20 cellular contexts compared by ENCODE assay signal in genomic region chr4:120589787-120590186, GRCh38.
"Had no signal": no experiment of that assay in that cellular context is flagged by ENCODE, and none has a peak within 500 bp of the region (broad histone marks: within the 10 kb centered on the region; RNA-seq: fewer than 3 reads in every experiment).

No MANE protein-coding gene starts in this region.

- H3K4me1 Mint-ChIP-seq: IgD-negative memory B cell, T-cell had no signal

- H3K27ac Mint-ChIP-seq: IgD-negative memory B cell, T-cell had no signal

- ATAC-seq: T-cell had no signal

- DNase-seq: KBM-7, NCI-H1092, NCI-H1105 treated with DMSO at 0.1 percent for 48 hours, NCI-H1417 treated with DMSO at 0.1 percent for 48 hours, NCI-H146, NCI-H1694 treated with DMSO at 0.1 percent for 48 hours, NCI-H1930, NCI-H2081, NCI-H2107, NCI-H2227 treated with DMSO at 0.1 percent for 48 hours, NCI-H524, NCI-H526 treated with DMSO at 0.1 percent for 48 hours, NCI-H748 treated with DMSO at 0.1 percent for 48 hours, SHP77, SK-N-SH, SW 1271, T-cell had no signal

- H3K27me3 Mint-ChIP-seq: IgD-negative memory B cell had no signal

- H3K4me2 ChIP-seq: SK-N-SH had no signal

- H3K4me3 Mint-ChIP-seq: IgD-negative memory B cell, T-cell had no signal

- H3K9ac ChIP-seq: SK-N-SH had no signal

- H3K9me3 ChIP-seq: SK-N-SH had no signal

- H3K27ac ChIP-seq: RWPE1 had no signal

- FAIRE-seq: RCC 7860 had no signal

- H3K36me3 Mint-ChIP-seq: IgD-negative memory B cell, T-cell had no signal
